In the genomic region with DNA sequence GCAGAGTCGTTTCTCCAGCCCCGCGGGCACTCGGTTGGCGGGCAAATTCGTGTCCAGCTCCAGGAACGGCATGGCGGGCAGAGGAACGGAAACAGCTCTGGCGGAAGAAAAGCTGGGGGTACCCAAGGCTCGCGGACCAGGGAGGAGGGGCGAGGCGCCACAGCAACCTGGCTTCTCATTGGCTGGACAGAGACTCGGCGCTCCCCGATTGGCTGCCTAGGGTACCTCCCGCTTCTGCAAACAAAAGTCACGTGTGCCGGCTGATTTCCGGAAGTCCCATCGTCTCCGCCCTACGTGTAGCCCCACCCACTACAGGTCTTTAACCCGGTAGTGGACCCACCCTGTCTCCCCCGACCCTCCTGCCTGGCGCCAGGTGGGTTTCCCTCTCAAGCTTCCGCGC, we compare ENCODE assay signal across 8 cellular contexts. TPM values are rescaled to one million over a fixed set of nuclear protein-coding genes. Genes with fewer than 3 reads are reported as not detected.
DNase-seq lines count a peak whose midpoint lies in the region; ATAC-seq, FAIRE-seq and TF ChIP-seq lines count a peak whose summit lies in the region.
"Not testable (repeated sequence)": the region's sequence is repeated elsewhere in the genome, so short reads cannot be mapped to it uniquely, and the experiment has no call there.

A gene (minus strand): TSS at position 99 of the 400 bp plus-strand sequence. CDS start 27 bp downstream, at position 72.

- not testable (repeated sequence) for H3K9ac ChIP-seq in K562 (ENCODE audit: insufficient read depth in 1 of 2, low read depth in 2 of 2, low read length in 2 of 2); neural cell (ENCODE audit: low read length)

- not testable (repeated sequence) for TF ChIP-seq POLR2A in K562 (conservative IDR thresholded peaks at IDR 0.05); upper lobe of left lung (IDR thresholded peaks at IDR 0.05)

- H3K36me3 ChIP-seq in K562 (ENCODE audit: control insufficient read depth, insufficient read depth, low read length) (peaks cover 26% of the 10 kb centered on the region), upper lobe of left lung (peaks cover 3 to 25% (median 15%) of the 10 kb centered on the region in 4 donors)
- H3K36me3 ChIP-seq in neural cell (ENCODE audit: insufficient read depth, low read length): not testable (repeated sequence)

- not testable (repeated sequence) for H3K4me2 ChIP-seq in K562 (ENCODE audit: insufficient read depth, low read length); neural cell (ENCODE audit: low read length)

- not testable (repeated sequence) for H4K20me1 ChIP-seq in K562 (replicated peaks; ENCODE audit: control insufficient read depth, insufficient read depth, low read length); neural cell (ENCODE audit: insufficient read depth)

- ATAC-seq in GM18858 (IDR thresholded peaks at IDR 0.05; ENCODE audit: unreplicated experiment) (peak; percentile 68), GM21737 (IDR thresholded peaks at IDR 0.05; ENCODE audit: unreplicated experiment) (peak; percentile 83), HG03108 (IDR thresholded peaks at IDR 0.05; ENCODE audit: unreplicated experiment) (peak; percentile 87), K562 (peak; percentile 98), upper lobe of left lung (ENCODE audit: low FRiP score in 2 of 2) (peak; percentile 97 to 98)

- H3K9me3 ChIP-seq in K562 (replicated peaks; ENCODE audit: control insufficient read depth, insufficient read depth, low read depth, low read length); neural cell (ENCODE audit: low read length); upper lobe of left lung: not testable (repeated sequence)

- not testable (repeated sequence) for TF ChIP-seq EP300 in K562 (IDR thresholded peaks at IDR 0.05; ENCODE audit: low read length); neural cell (conservative IDR thresholded peaks at IDR 0.05; ENCODE audit: poor library complexity, severe bottlenecking); upper lobe of left lung (IDR thresholded peaks at IDR 0.05)

- H3K27me3 ChIP-seq in K562 (ENCODE audit: control insufficient read depth in 2 of 2, insufficient read depth in 2 of 2, low read length in 2 of 2); neural cell (ENCODE audit: insufficient read depth, low read depth, low read length); upper lobe of left lung: not testable (repeated sequence)

- H2AFZ ChIP-seq in K562 (ENCODE audit: low read depth, low read length); neural cell (ENCODE audit: low read depth, low read length): not testable (repeated sequence)

- peaks cover 17% of the 10 kb centered on the region for H3K79me2 ChIP-seq in K562 (ENCODE audit: control insufficient read depth, insufficient read depth, low read length)
- not testable (repeated sequence) for H3K79me2 ChIP-seq in neural cell (replicated peaks; ENCODE audit: insufficient read depth, low read length)

- intact Hi-C loops in K562 (cut with micrococcal nuclease); cardiac septum (cut with DNase I): not testable (repeated sequence)

- CTCF ChIA-PET in K562 (lab: Yijun Ruan, JAX; ENCODE audit: low intra/inter-chr PET ratio): not testable (repeated sequence)

- FAIRE-seq in RCC 7860 (lab: Jason Lieb, UNC): peak; percentile 82
- peak; percentile 98 for FAIRE-seq in K562 (lab: Jason Lieb, UNC)

- not testable (repeated sequence) for H3K4me3 ChIP-seq in K562; neural cell (ENCODE audit: low read length); upper lobe of left lung

- not testable (repeated sequence) for H3F3A ChIP-seq in neural cell (ENCODE audit: insufficient read depth, low read length, poor library complexity, severe bottlenecking)

- POLR2A ChIA-PET in K562 (lab: Yijun Ruan, JAX): not testable (repeated sequence)

- TF ChIP-seq RAD21 in K562 (CRISPR knock-in tag; conservative IDR thresholded peaks at IDR 0.05 in 1 of 2, IDR thresholded peaks at IDR 0.05 in 1 of 2); neural cell (conservative IDR thresholded peaks at IDR 0.05): not testable (repeated sequence)

- H3K9me1 ChIP-seq in K562 (ENCODE audit: control insufficient read depth, insufficient read depth, low read length): not testable (repeated sequence)

- WGBS in K562 (ENCODE audit: insufficient coverage, low coverage, missing lambda C conversion rate): no CpG with 5 or more reads among the region's 29 CpGs
- no CpG with 5 or more reads among the region's 29 CpGs for WGBS in upper lobe of left lung, 2 donors

- BruUV-seq in K562 (replicated peaks; lab: Mats Ljungman, UMichigan): not testable (repeated sequence)

- not testable (repeated sequence) for H3K27ac ChIP-seq in K562 (ENCODE audit: extremely low read depth, low read depth, low read length); neural cell (ENCODE audit: low read length); upper lobe of left lung

- not testable (repeated sequence) for DNase-seq in RCC 7860 (ENCODE audit: low spot score); K562 (ENCODE audit: extremely low read depth in 1 of 4, low spot score in 3 of 4); cardiac septum (ENCODE audit: low spot score); upper lobe of left lung

- in situ Hi-C loops in K562 (cut with MboI): loop anchor here (25.0 kb wide), 1 partner anchor 538 kb away; no protein-coding TSS in a partner anchor

- H3K9me2 ChIP-seq in neural cell (ENCODE audit: insufficient read depth, low read length): not testable (repeated sequence)

- not testable (repeated sequence) for TF ChIP-seq CTCF in K562 (IDR thresholded peaks at IDR 0.05 in 2 of 3, conservative IDR thresholded peaks at IDR 0.05 in 1 of 3; ENCODE audit: insufficient read depth in 2 of 3, low read depth in 1 of 3, low read length in 3 of 3); neural cell (IDR thresholded peaks at IDR 0.05; ENCODE audit: poor library complexity, severe bottlenecking); upper lobe of left lung (IDR thresholded peaks at IDR 0.05)

- not testable (repeated sequence) for H3K4me1 ChIP-seq in K562 (replicated peaks in 1 of 2; ENCODE audit: control insufficient read depth in 2 of 2, insufficient read depth in 2 of 2, low read length in 2 of 2)
- H3K4me1 ChIP-seq in upper lobe of left lung: peaks cover 0 to 14% (median 3%) of the 10 kb centered on the region in 4 donors

RNA-seq across cellular contexts. Expression of the gene that starts here (rescaled TPM):
- total RNA-seq in K562 (2011; cell fraction: chromatin; rRNA removed; ENCODE audit: low replicate concordance): 42.1 and 59.0 TPM in 2 replicates
- 56.4 and 60.1 TPM in 2 replicates for total RNA-seq in K562 (2011; cell fraction: nucleolus; rRNA removed)
- 58.1 and 60.2 TPM in 2 replicates for total RNA-seq in K562 (2011; cell fraction: nucleoplasm; rRNA removed)
- 173 and 205 TPM in 2 replicates for total RNA-seq in K562 (2014; rRNA removed)
- total RNA-seq in K562 (2014; rRNA removed; fragmentation: Illumina TruSeq; extraction: Trizol): 63.2 and 65.8 TPM in 2 replicates
- 48.4 and 61.0 TPM in 2 replicates for total RNA-seq in K562 (2015; rRNA removed; fragmentation: Illumina TruSeq; extraction: Trizol)
- total RNA-seq in K562 (2021): 127 and 136 TPM in 2 replicates
- 159 and 170 TPM in 2 replicates for polyA plus RNA-seq in K562 (2011; rRNA removed)
- polyA plus RNA-seq in K562 (2011; cell fraction: cytosol; rRNA removed): 165 and 353 TPM in 2 replicates
- polyA plus RNA-seq in K562 (2011; cell fraction: nucleus; rRNA removed): 140 and 197 TPM in 2 replicates
- 120 and 196 TPM in 2 replicates for polyA plus RNA-seq in K562 (2012)
- polyA plus RNA-seq in K562 (2014; fragmentation: Illumina TruSeq; extraction: Trizol): 24.0 and 45.8 TPM in 2 replicates
- polyA plus RNA-seq in K562 (2014; fragmentation: Nextera tagmentation; extraction: Ambion mirVana): 10 to 100 TPM; 25.0 to 31.8 TPM
- polyA plus RNA-seq in K562 (2014; rRNA removed): 209 and 281 TPM in 2 replicates
- 16.1 and 17.2 TPM in 2 replicates for polyA minus RNA-seq in K562 (2011; rRNA and poly(A)+ RNA removed)
- polyA minus RNA-seq in K562 (2011; cell fraction: cytosol; rRNA and poly(A)+ RNA removed): 30.7 and 47.4 TPM in 2 replicates
- 18.3 and 21.0 TPM in 2 replicates for polyA minus RNA-seq in K562 (2011; cell fraction: nucleus; rRNA and poly(A)+ RNA removed)
- total RNA-seq in cardiac septum: 128 TPM
- 117 and 122 TPM in 2 replicates for polyA plus RNA-seq in neural cell
- polyA minus RNA-seq in neural cell: 26.5 and 27.3 TPM in 2 replicates
- total RNA-seq in upper lobe of left lung: 100 to 1,000 TPM; 113 to 190 (median 127) TPM
